19 cellular contexts compared by ENCODE assay signal in the genomic region with DNA sequence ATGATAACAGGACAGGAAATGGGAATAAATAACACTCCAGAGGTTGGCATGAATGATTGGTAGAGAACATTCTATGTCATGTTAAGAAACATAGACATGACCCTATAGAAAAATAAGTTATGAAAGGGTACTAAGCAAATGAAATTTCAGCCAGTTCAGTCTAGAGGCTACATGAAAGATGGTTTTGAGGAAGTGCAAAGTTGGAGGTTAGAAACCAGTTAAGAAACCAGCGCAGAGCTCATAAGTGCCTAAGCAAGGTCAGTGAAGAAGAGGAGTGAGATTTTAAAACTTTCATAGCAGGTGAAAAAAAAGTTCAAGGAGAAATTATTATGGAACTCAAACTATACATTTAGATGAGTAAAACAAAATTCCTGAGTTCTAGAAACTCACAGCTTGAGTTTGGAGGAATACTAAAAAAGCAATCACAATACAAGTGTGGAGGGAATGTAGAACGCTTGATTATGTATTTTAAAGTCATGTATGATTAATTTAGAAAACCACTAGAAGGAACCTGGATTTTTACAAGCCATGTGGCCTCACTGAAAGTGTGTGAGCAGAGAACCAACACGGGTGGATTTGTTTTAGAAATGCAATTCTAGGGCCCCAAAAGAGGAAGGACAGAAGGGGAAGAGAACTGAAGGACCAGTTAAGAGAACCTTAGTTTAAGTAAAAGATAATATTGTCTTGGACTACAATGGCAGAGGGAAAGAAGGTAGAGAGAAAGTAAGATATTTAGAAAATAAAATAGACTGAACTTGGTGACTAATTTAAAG.
DNase-seq lines count a peak whose midpoint lies in the region; ATAC-seq and TF ChIP-seq lines count a peak whose summit lies in the region.
"Had no signal": no experiment of that assay in that cellular context is flagged by ENCODE, and none has a peak within 500 bp of the region (broad histone marks: within the 10 kb centered on the region; RNA-seq: fewer than 3 reads in every experiment).

No MANE protein-coding gene starts in this region.

- no peaks in the 10 kb centered on the region for H3K79me2 ChIP-seq in Karpas-422 (ENCODE audit: low read length)

- no peaks in the 10 kb centered on the region for H3K27me3 Mint-ChIP-seq in activated CD4-positive, alpha-beta T cell treated with anti-CD3 and anti-CD28 coated beads, Interleukin-2, amount 10 ng/mL, durations not matched to agents 24 days and 14 days
- H3K27me3 Mint-ChIP-seq: activated B cell treated with CpG ODN at 0.5 μM for 24 hours; activated naive CD8-positive, alpha-beta T cell had no signal

- no peak for TF ChIP-seq POLR2A in gastroesophageal sphincter (IDR thresholded peaks at IDR 0.05)
- TF ChIP-seq POLR2A in lower leg skin (IDR thresholded peaks at IDR 0.05) = no peak

- ATAC-seq in HG02798 (IDR thresholded peaks at IDR 0.05; ENCODE audit: poor library complexity, unreplicated experiment) = peak; percentile 67
- no peak for ATAC-seq in gastroesophageal sphincter
- ATAC-seq in GM21515 (IDR thresholded peaks at IDR 0.05; ENCODE audit: unreplicated experiment) = no peak
- ATAC-seq: left lung, mucosa of descending colon had no signal

- H3K4me1 ChIP-seq in Karpas-422 (ENCODE audit: low read length) (no peaks in the 10 kb centered on the region), gastroesophageal sphincter (no peaks in the 10 kb centered on the region)
- H3K4me1 ChIP-seq: BE2C, left lung had no signal

- intact Hi-C loops in lower leg skin (cut with DNase I; ENCODE audit: low total_unique reads) = no loop called here
- intact Hi-C loops in activated CD4-positive, alpha-beta T cell treated with anti-CD3 and anti-CD28 coated beads, Interleukin-2, amount 10 ng/mL, durations not matched to agents 24 days and 14 days (cut with micrococcal nuclease) = no loop called here

- H3K4me3 ChIP-seq in Karpas-422 (ENCODE audit: low read length) (no peak overlapping the region), gastroesophageal sphincter (no peak overlapping the region), lower leg skin (ENCODE audit: low read depth, poor library complexity, severe bottlenecking) (no peak overlapping the region)
- H3K4me3 ChIP-seq: left lung, mucosa of descending colon had no signal

- H3K4me3 Mint-ChIP-seq in activated CD4-positive, alpha-beta T cell treated with anti-CD3 and anti-CD28 coated beads, Interleukin-2, amount 10 ng/mL, durations not matched to agents 24 days and 14 days = no peak overlapping the region
- H3K4me3 Mint-ChIP-seq: activated B cell treated with CpG ODN at 0.5 μM for 24 hours; activated naive CD8-positive, alpha-beta T cell; T-helper 1 cell treated with Interleukin-12 subunit alpha and Interleukin-12 subunit beta and Interleukin-4 antibody, amounts not matched to agents 30 μg/mL and 1 μg/mL, for 36 hours had no signal

- no peaks in the 10 kb centered on the region for H3K4me1 Mint-ChIP-seq in activated CD4-positive, alpha-beta T cell treated with anti-CD3 and anti-CD28 coated beads, Interleukin-2, amount 10 ng/mL, durations not matched to agents 24 days and 14 days
- H3K4me1 Mint-ChIP-seq: activated B cell treated with CpG ODN at 0.5 μM for 24 hours had no signal

- no peak overlapping the region for H2AFZ ChIP-seq in Karpas-422 (ENCODE audit: low read length)

- no peak overlapping the region for H3K4me2 ChIP-seq in Karpas-422 (ENCODE audit: low read depth, low read length, poor library complexity, severe bottlenecking)

- no peaks in the 10 kb centered on the region for H3K9me2 ChIP-seq in Karpas-422 (replicated peaks; ENCODE audit: insufficient read depth, low read length)

- TF ChIP-seq EP300 in gastroesophageal sphincter (IDR thresholded peaks at IDR 0.05) = no peak

- TF ChIP-seq CTCF in gastroesophageal sphincter (IDR thresholded peaks at IDR 0.05) (no peak), lower leg skin (IDR thresholded peaks at IDR 0.05) (no peak)

- H4K20me1 ChIP-seq in Karpas-422 (ENCODE audit: insufficient read depth, low read depth, low read length) = no peaks in the 10 kb centered on the region

- H3K9me3 ChIP-seq in Karpas-422 (ENCODE audit: low read length) = no peaks in the 10 kb centered on the region
- H3K9me3 ChIP-seq in gastroesophageal sphincter = no peaks in the 10 kb centered on the region
- H3K9me3 ChIP-seq: BE2C, left lung, mucosa of descending colon had no signal

- DNase-seq in SIG-M5 treated with dmso at 0.1 percent for 504 hours (lab: John Stamatoyannopoulos, UW; ENCODE audit: unreplicated experiment) (peak; percentile 36), SIG-M5 (lab: John Stamatoyannopoulos, UW) (no peak), Karpas-422 (peak; percentile 42), lower leg skin (ENCODE audit: low spot score in 2 of 2) (no peak)
- DNase-seq in activated CD4-positive, alpha-beta T cell treated with anti-CD3 and anti-CD28 coated beads, Interleukin-2, amount 10 ng/mL, durations not matched to agents 24 days and 14 days = no peak
- DNase-seq: activated B cell treated with CpG ODN at 0.5 μM for 24 hours; activated CD8-positive, alpha-beta memory T cell treated with anti-CD3 and anti-CD28 coated beads for 24 hours; BE2C; Calu3; glutamatergic neuron; left lung; mucosa of descending colon; NCI-H1694; stimulated activated CD8-positive, alpha-beta memory T cell treated with anti-CD3 and anti-CD28 coated beads, Interleukin-4, amount 100 ng/mL, for 48 hours had no signal

- WGBS in gastroesophageal sphincter (ENCODE audit: low coverage in 1 of 2), 2 donors = 58 to 70% methylated on average over 3 of the region's 3 CpGs
- WGBS in lower leg skin, 2 donors = 66 to 80% methylated on average over 3 of the region's 3 CpGs

- no peak overlapping the region for H3K27ac Mint-ChIP-seq in activated CD4-positive, alpha-beta T cell treated with anti-CD3 and anti-CD28 coated beads, Interleukin-2, amount 10 ng/mL, durations not matched to agents 24 days and 14 days
- H3K27ac Mint-ChIP-seq: activated B cell treated with CpG ODN at 0.5 μM for 24 hours; activated naive CD8-positive, alpha-beta T cell; T-helper 1 cell treated with Interleukin-12 subunit alpha and Interleukin-12 subunit beta and Interleukin-4 antibody, amounts not matched to agents 30 μg/mL and 1 μg/mL, for 36 hours had no signal

- H3K36me3 Mint-ChIP-seq in activated CD4-positive, alpha-beta T cell treated with anti-CD3 and anti-CD28 coated beads, Interleukin-2, amount 10 ng/mL, durations not matched to agents 24 days and 14 days (ENCODE audit: low read depth) = no peaks in the 10 kb centered on the region
- H3K36me3 Mint-ChIP-seq: activated naive CD8-positive, alpha-beta T cell had no signal

- H3K27me3 ChIP-seq in Karpas-422 (ENCODE audit: low read length) (no peaks in the 10 kb centered on the region), gastroesophageal sphincter (no peaks in the 10 kb centered on the region)
- H3K27me3 ChIP-seq: BE2C, left lung had no signal

- H3K9me3 Mint-ChIP-seq in activated CD4-positive, alpha-beta T cell treated with anti-CD3 and anti-CD28 coated beads, Interleukin-2, amount 10 ng/mL, durations not matched to agents 24 days and 14 days = no peaks in the 10 kb centered on the region

- no peaks in the 10 kb centered on the region for H3K36me3 ChIP-seq in Karpas-422 (ENCODE audit: insufficient read depth, low read length)
- H3K36me3 ChIP-seq in gastroesophageal sphincter = no peaks in the 10 kb centered on the region
- H3K36me3 ChIP-seq: BE2C, left lung had no signal

- H3K9ac ChIP-seq in Karpas-422 (ENCODE audit: low read length) = no peak overlapping the region

- H3K27ac ChIP-seq in Karpas-422 (ENCODE audit: low read length) = no peak overlapping the region
- no peak overlapping the region for H3K27ac ChIP-seq in gastroesophageal sphincter
- H3K27ac ChIP-seq: left lung had no signal

Comparison
In these comparisons a context has a peak if more than half of its experiments do, and no peak if none do; other contexts are left out.
1. DNase-seq: peak in SIG-M5 treated with dmso at 0.1 percent for 504 hours (single experiment) and Karpas-422 (single experiment); none in SIG-M5 (single experiment), lower leg skin (0 of 2) and activated CD4-positive, alpha-beta T cell treated with anti-CD3 and anti-CD28 coated beads, Interleukin-2, amount 10 ng/mL, durations not matched to agents 24 days and 14 days (single experiment).